In the genomic region with DNA sequence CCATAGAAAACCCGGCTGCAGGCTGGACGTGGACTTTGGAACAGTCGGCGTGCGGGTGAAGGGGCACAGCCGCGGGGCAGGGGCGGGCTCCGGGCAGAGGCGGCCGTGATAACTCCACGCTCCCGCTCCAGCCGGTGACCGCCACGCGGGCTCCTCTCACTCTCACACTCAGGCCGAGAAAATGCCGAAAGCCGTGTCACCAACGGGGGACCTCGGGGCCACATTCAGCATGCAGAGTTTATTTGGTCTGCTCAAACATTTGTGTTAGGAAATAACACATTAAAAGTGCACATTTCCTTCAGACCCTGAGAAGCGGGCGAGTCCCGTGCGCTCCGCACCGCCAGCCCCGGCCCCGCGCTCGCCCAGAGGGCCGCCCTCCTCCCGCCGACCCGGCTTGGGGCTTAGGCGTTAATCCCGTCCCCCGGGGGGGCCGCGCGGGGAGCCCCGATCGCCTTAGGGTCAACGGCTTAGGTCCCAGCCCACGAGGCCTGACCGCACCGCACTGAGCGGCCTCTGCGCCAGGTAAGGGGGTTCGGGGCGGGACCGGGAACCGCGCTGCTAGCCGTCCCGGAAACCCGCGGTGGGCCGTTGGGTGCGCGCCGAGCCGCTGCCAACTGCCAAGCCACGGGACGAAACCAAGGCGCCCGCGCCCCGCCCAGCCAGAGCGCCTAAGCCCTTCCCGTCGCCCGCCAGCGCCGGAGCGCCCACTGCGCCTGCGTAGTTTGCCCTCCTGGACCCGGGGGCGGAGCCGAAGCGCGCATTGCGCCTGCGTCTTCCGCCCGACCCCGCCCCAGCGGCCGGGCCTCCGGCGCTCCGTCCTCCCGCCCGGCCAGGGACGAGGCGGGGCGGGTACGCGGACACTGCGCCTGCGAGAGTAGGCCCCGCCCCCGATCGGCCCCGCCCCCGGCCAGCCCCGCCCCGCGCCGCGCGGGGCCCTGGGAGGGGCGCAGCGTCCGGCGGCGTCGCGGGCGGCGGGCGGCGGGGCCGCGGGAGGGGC, we compare ENCODE assay signal across 8 cellular contexts. TPM values are rescaled to one million over a fixed set of nuclear protein-coding genes. Genes with fewer than 3 reads are reported as not detected.
DNase-seq lines count a peak whose midpoint lies in the region; ATAC-seq and TF ChIP-seq lines count a peak whose summit lies in the region.

A gene with protein sequence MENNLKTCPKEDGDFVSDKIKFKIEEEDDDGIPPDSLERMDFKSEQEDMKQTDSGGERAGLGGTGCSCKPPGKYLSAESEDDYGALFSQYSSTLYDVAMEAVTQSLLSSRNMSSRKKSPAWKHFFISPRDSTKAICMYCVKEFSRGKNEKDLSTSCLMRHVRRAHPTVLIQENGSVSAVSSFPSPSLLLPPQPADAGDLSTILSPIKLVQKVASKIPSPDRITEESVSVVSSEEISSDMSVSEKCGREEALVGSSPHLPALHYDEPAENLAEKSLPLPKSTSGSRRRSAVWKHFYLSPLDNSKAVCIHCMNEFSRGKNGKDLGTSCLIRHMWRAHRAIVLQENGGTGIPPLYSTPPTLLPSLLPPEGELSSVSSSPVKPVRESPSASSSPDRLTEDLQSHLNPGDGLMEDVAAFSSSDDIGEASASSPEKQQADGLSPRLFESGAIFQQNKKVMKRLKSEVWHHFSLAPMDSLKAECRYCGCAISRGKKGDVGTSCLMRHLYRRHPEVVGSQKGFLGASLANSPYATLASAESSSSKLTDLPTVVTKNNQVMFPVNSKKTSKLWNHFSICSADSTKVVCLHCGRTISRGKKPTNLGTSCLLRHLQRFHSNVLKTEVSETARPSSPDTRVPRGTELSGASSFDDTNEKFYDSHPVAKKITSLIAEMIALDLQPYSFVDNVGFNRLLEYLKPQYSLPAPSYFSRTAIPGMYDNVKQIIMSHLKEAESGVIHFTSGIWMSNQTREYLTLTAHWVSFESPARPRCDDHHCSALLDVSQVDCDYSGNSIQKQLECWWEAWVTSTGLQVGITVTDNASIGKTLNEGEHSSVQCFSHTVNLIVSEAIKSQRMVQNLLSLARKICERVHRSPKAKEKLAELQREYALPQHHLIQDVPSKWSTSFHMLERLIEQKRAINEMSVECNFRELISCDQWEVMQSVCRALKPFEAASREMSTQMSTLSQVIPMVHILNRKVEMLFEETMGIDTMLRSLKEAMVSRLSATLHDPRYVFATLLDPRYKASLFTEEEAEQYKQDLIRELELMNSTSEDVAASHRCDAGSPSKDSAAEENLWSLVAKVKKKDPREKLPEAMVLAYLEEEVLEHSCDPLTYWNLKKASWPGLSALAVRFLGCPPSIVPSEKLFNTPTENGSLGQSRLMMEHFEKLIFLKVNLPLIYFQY (plus strand): TSS at position 947 of the 997 bp plus-strand sequence. CDS start 29,819 bp downstream, outside the sequence.

- peaks cover 59% of the 10 kb centered on the region for H3K79me2 ChIP-seq in Loucy (ENCODE audit: insufficient read depth, low read length)

- TF ChIP-seq CTCF in Loucy (conservative IDR thresholded peaks at IDR 0.05; ENCODE audit: low read length), result no peak
- no peak for TF ChIP-seq CTCF in fibroblast of pulmonary artery (IDR thresholded peaks at IDR 0.05; ENCODE audit: low read length, missing control alignments)
- no peak for TF ChIP-seq CTCF in natural killer cell (IDR thresholded peaks at IDR 0.05)

- H3K36me3 ChIP-seq in H7 (replicated peaks; ENCODE audit: control insufficient read depth, insufficient read depth, low read length) (no peaks in the 10 kb centered on the region), Loucy (ENCODE audit: insufficient read depth, low read length) (no peaks in the 10 kb centered on the region)

- intact Hi-C loops in natural killer cell (cut with micrococcal nuclease), result loop anchor here (1.0 to 10.0 kb wide), 2 partner anchors 14 to 62 kb away; a partner anchor contains a TSS

- no peaks in the 10 kb centered on the region for H3K9me3 ChIP-seq in Loucy (ENCODE audit: insufficient read depth, low read depth, low read length)

- H3K27ac Mint-ChIP-seq in natural killer cell, result peak within 1 kb of the TSS; percentile 90 to 92

- peaks cover 18 to 21% of the 10 kb centered on the region in 2 donors for H3K27me3 Mint-ChIP-seq in natural killer cell (ENCODE audit: low read depth in 2 of 2)

- peaks cover 48% of the 10 kb centered on the region for H3K27me3 ChIP-seq in H7 (ENCODE audit: control insufficient read depth, insufficient read depth, low read length)
- H3K27me3 ChIP-seq in Loucy (ENCODE audit: insufficient read depth, low read length, poor library complexity, severe bottlenecking), result no peaks in the 10 kb centered on the region

- no peak within 1 kb of the TSS for H2AFZ ChIP-seq in Loucy (ENCODE audit: low read length)

- peak within 1 kb of the TSS; percentile 97 for H3K4me3 Mint-ChIP-seq in natural killer cell

- H3K4me3 ChIP-seq in H7 (ENCODE audit: insufficient read depth, low read depth, low read length), result peak within 1 kb of the TSS; percentile 85
- peak within 1 kb of the TSS; percentile 81 for H3K4me3 ChIP-seq in Loucy (ENCODE audit: low read length, poor library complexity, severe bottlenecking)
- H3K4me3 ChIP-seq in fibroblast of pulmonary artery (replicated peaks; ENCODE audit: low read depth, low read length), result peak within 1 kb of the TSS; percentile 81

- peaks cover 9% of the 10 kb centered on the region for H3F3A ChIP-seq in Loucy (ENCODE audit: low read depth)

- H3K4me1 Mint-ChIP-seq in natural killer cell, result peaks cover 27 to 44% of the 10 kb centered on the region in 2 donors

- no peaks in the 10 kb centered on the region for H3K36me3 Mint-ChIP-seq in natural killer cell

- H3K4me1 ChIP-seq in Loucy (ENCODE audit: insufficient read depth, low read length, poor library complexity, severe bottlenecking), result peaks cover 64% of the 10 kb centered on the region

- H3K9ac ChIP-seq in Loucy (ENCODE audit: low read depth, low read length, poor library complexity, severe bottlenecking), result peak within 1 kb of the TSS; percentile 98

- DNase-seq in ELR (ENCODE audit: low read depth) (peak; percentile 96), H7 (peak; percentile 100), SHP77 (lab: John Stamatoyannopoulos, UW) (peak; percentile 96 to 98), fibroblast of pulmonary artery (ENCODE audit: low read depth) (peak; percentile 97), natural killer cell (peak; percentile 99)
- DNase-seq in activated effector memory CD4-positive, alpha-beta T cell treated with Interleukin-2 at 50 U/mL for 16 hours, result peak; percentile 98
- peak; percentile 90 to 98 (median 94) for DNase-seq in stimulated activated naive CD4-positive, alpha-beta T cell (lab: John Stamatoyannopoulos, UW)

- peak within 1 kb of the TSS; percentile 90 for H3K4me2 ChIP-seq in Loucy (ENCODE audit: low read depth, low read length, poor library complexity, severe bottlenecking)

- ATAC-seq in natural killer cell, result peak; percentile 87 to 96 (median 89)

- no peaks in the 10 kb centered on the region for H3K9me2 ChIP-seq in Loucy (replicated peaks; ENCODE audit: low read depth, low read length)

- no peaks in the 10 kb centered on the region for H3K9me3 Mint-ChIP-seq in natural killer cell

- H4K20me1 ChIP-seq in Loucy (ENCODE audit: insufficient read depth, low read length, poor library complexity, severe bottlenecking), result peaks cover 38% of the 10 kb centered on the region

RNA-seq across cellular contexts. Expression of the gene that starts here (rescaled TPM):
- 23.1 and 25.0 TPM in 2 replicates for total RNA-seq in H7 (2014; rRNA removed; shearing (Covaris generic))
- 10 to 100 TPM; 21.1 to 24.5 (median 22.7) TPM for total RNA-seq in natural killer cell

Comparison
In these comparisons a context has a peak if more than half of its experiments do, and no peak if none do; other contexts are left out.
1. Peak in every context shown above with its lines: DNase-seq, ATAC-seq and H3K4me3 ChIP-seq.